Comparison of ENCODE assay signal across 17 cellular contexts in the genomic region with DNA sequence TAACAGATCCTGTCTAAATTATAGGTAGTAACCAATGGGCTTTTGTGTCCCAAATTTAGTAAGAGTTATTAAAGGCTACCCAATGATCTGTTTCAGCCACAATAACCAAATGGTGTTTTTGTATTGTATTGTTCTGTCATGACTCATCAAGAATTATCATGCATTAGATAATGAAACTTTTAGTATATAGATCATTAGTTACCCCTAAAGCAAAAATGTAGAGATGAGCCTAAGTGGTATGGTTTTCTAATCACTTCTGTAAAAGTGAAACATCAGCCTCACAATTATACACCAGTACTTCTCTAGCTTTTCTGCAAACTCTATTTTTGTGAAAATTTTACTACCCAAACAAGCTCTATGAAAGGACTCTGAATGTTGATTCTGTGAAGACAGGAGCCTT.
"Had no signal": no experiment of that assay in that cellular context is flagged by ENCODE, and none has a peak within 500 bp of the region (broad histone marks: within the 10 kb centered on the region; RNA-seq: fewer than 3 reads in every experiment).

No MANE protein-coding gene starts in this region.

- DNase-seq: effector memory CD8-positive, alpha-beta T cell; gastrocnemius medialis; heart right ventricle; islet precursor cell; mammary epithelial cell; naive thymus-derived CD4-positive, alpha-beta T cell; nephron progenitor cell; psoas muscle; retina; right lobe of liver; stimulated activated CD4-positive, alpha-beta T cell treated with anti-CD3 and anti-CD28 coated beads, Interleukin-4, amount 100 ng/mL, for 24 hours; transverse colon had no signal

- ATAC-seq: effector memory CD8-positive, alpha-beta T cell; gastrocnemius medialis; heart right ventricle; left lobe of liver; naive thymus-derived CD4-positive, alpha-beta T cell; psoas muscle; right lobe of liver; stimulated activated memory B cell treated with anti-CD40 and anti-IgM and Interleukin-4, amounts not matched to agents 10 μg/mL and 1 μg/mL and 100 μg/mL, for 72 hours had no signal

- H3K27ac ChIP-seq: epithelial cell of prostate, esophagus muscularis mucosa, gastrocnemius medialis, heart right ventricle, psoas muscle, right lobe of liver, thoracic aorta, transverse colon had no signal
